8 cellular contexts compared by ENCODE assay signal in the genomic region with DNA sequence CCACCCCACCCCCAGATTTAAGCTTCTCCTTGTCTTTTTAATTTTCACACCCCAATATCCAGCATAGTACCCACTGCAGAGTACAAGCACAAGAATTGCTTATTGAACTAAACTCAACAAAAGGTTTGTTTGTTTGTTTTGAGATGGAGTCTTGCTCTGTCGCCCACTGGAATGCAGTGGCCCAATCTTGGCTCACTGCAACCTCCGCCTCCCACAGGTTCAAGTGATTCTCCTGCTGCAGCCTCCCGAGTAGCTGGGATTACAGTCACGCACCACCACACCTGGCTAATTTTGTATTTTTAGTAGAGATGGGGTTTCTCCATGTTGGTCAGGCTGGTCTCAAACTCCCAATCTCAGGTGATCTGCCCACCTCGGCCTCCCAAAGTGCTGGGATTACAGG. TPM values are rescaled to one million over a fixed set of nuclear protein-coding genes. Genes with fewer than 3 reads are reported as not detected.
DNase-seq lines count a peak whose midpoint lies in the region; TF ChIP-seq lines count a peak whose summit lies in the region.
"Not testable (repeated sequence)": the region's sequence is repeated elsewhere in the genome, so short reads cannot be mapped to it uniquely, and the experiment has no call there.

No MANE protein-coding gene starts in this region.

- not testable (repeated sequence) for H3K4me3 ChIP-seq in BLaER1; HEK293 (ENCODE audit: low read depth, low read length)

- POLR2A ChIA-PET in HEK293 (lab: Yijun Ruan, JAX); RWPE1 (lab: Yijun Ruan, JAX; ENCODE audit: low non-redundant PET): not testable (repeated sequence)

- in situ Hi-C loops in Caki2 (cut with HindIII; ENCODE audit: low pct_unique_long_range_greater_than_20kb, low sequenced_read_pairs) = not testable (repeated sequence)

- DNase-seq in Caki2 (ENCODE audit: low read depth) (peak; percentile 50), DMS79 treated with DMSO at 0.1 percent for 48 hours (lab: John Stamatoyannopoulos, UW) (peak; percentile 15), kidney tubule cell (ENCODE audit: low spot score) (peak; percentile 39), renal cortical epithelial cell (ENCODE audit: low read depth) (peak; percentile 34)
- DNase-seq in RWPE1 (ENCODE audit: low spot score); nephron progenitor cell: not testable (repeated sequence)

- not testable (repeated sequence) for H3K36me3 Mint-ChIP-seq in nephron progenitor cell (ENCODE audit: low read depth)

- H3K4me2 ChIP-seq in BLaER1 = peak overlapping the region; percentile 40

- H3K9ac ChIP-seq in BLaER1 = not testable (repeated sequence)

- not testable (repeated sequence) for H3K27me3 Mint-ChIP-seq in nephron progenitor cell (ENCODE audit: low read depth, poor library complexity)

- H3K27ac ChIP-seq in BLaER1 = 0 out of 2 replicates have a peak overlapping the region, but pooled peaks have one; percentile 46
- H3K27ac ChIP-seq in HEK293 (ENCODE audit: extremely low read depth, low read depth, low read length) = not testable (repeated sequence)
- H3K27ac ChIP-seq in RWPE1 = peak overlapping the region; percentile 2; the same call in 1 of the 2 replicates

- CTCF ChIA-PET in HEK293 (lab: Yijun Ruan, JAX) (interaction anchor here (0.6 to 18.2 kb wide), 6 partner anchors 47 to 400 kb away, joined by 4 to 506 read pairs (median 4); no protein-coding TSS in a partner anchor), RWPE1 (lab: Yijun Ruan, JAX) (interaction anchor here (1.0 to 4.7 kb wide), 3 partner anchors 46 to 95 kb away, joined by 3 to 97 read pairs (median 9); no protein-coding TSS in a partner anchor)

- not testable (repeated sequence) for H3K4me3 Mint-ChIP-seq in nephron progenitor cell

- not testable (repeated sequence) for H4K20me1 ChIP-seq in BLaER1

- H3K27ac Mint-ChIP-seq in nephron progenitor cell = peak overlapping the region; percentile 62

- H3K9me3 ChIP-seq in BLaER1; HEK293 (ENCODE audit: control insufficient read depth, insufficient read depth, low read depth, low read length): not testable (repeated sequence)

- TF ChIP-seq CTCF in HEK293 (tag by site-specific recombination; IDR thresholded peaks at IDR 0.05); RWPE1 (conservative IDR thresholded peaks at IDR 0.05; ENCODE audit: low read depth); nephron progenitor cell (IDR thresholded peaks at IDR 0.05): not testable (repeated sequence)

- not testable (repeated sequence) for H3K36me3 ChIP-seq in BLaER1; HEK293 (ENCODE audit: control insufficient read depth in 2 of 2, insufficient read depth in 1 of 2, low read length in 2 of 2)

- peaks cover 72% of the 10 kb centered on the region for H3K4me1 ChIP-seq in BLaER1
- not testable (repeated sequence) for H3K4me1 ChIP-seq in HEK293 (ENCODE audit: control insufficient read depth, insufficient read depth, low read length)

- not testable (repeated sequence) for H3K27me3 ChIP-seq in BLaER1

- H3K4me1 Mint-ChIP-seq in nephron progenitor cell = peaks cover 54% of the 10 kb centered on the region

- H3K9me3 Mint-ChIP-seq in nephron progenitor cell = not testable (repeated sequence)

TF ChIP-seq in HEK293, 187 proteins besides CTCF, POLR2A, EP300 and RAD21:
- peak; percentile 14; the same call in 1 of the 2 replicates for TF ChIP-seq ZFHX2 (tag by site-specific recombination; conservative IDR thresholded peaks at IDR 0.05)

RNA-seq across cellular contexts. Expression of a gene that starts 11.9 kb away (rescaled TPM):
- 8.4 and 10.7 TPM in 2 replicates for total RNA-seq in Caki2 (2014; rRNA removed; shearing (Covaris generic); ENCODE audit: low replicate concordance)
- 0.15 and 0.69 TPM in 2 replicates for total RNA-seq in renal cortical epithelial cell

RNA-seq across cellular contexts. Expression of a gene that starts 16.4 kb away (rescaled TPM):
- 460 and 470 TPM in 2 replicates for total RNA-seq in Caki2 (2014; rRNA removed; shearing (Covaris generic); ENCODE audit: low replicate concordance)
- total RNA-seq in renal cortical epithelial cell = 29.9 and 65.3 TPM in 2 replicates

RNA-seq across cellular contexts. Expression of a gene that starts 59.0 kb away (rescaled TPM):
- 1.6 and 4.7 TPM in 2 replicates for total RNA-seq in Caki2 (2014; rRNA removed; shearing (Covaris generic); ENCODE audit: low replicate concordance)
- total RNA-seq in renal cortical epithelial cell = 14.4 and 41.3 TPM in 2 replicates
